1 cellular context compared by ENCODE assay signal in genomic region chr3:190615607-190616006, GRCh38.
TF ChIP-seq lines count a peak whose summit lies in the region.

No MANE protein-coding gene starts in this region.

TF ChIP-seq in HepG2, 621 proteins besides CTCF, POLR2A, EP300 and RAD21 (continued from another document):
- TF ChIP-seq SOX13 (IDR thresholded peaks at IDR 0.05), result no peak
- 0 out of 4 replicates have a peak, but pooled peaks of 1 of the 2 experiments have one; percentile 23 for TF ChIP-seq SOX13 (CRISPR knock-in tag; conservative IDR thresholded peaks at IDR 0.05 in 1 of 2, IDR thresholded peaks at IDR 0.05 in 1 of 2)
- no peak for TF ChIP-seq NFE2L1 (CRISPR knock-in tag; IDR thresholded peaks at IDR 0.05; ENCODE audit: borderline replicate concordance)
- TF ChIP-seq DR1 (CRISPR knock-in tag; IDR thresholded peaks at IDR 0.05), result no peak
- TF ChIP-seq ZBTB40 (IDR thresholded peaks at IDR 0.05), result no peak
- no peak for TF ChIP-seq ZBTB40 (CRISPR knock-in tag; IDR thresholded peaks at IDR 0.05)
- TF ChIP-seq ZIK1 (CRISPR knock-in tag; IDR thresholded peaks at IDR 0.05; ENCODE audit: borderline replicate concordance, low read depth), result no peak
- no peak for TF ChIP-seq EHMT2 (IDR thresholded peaks at IDR 0.05; ENCODE audit: borderline replicate concordance, low read depth, low read length)
- TF ChIP-seq ZNF362 (CRISPR knock-in tag; IDR thresholded peaks at IDR 0.05; ENCODE audit: borderline replicate concordance), result no peak
- TF ChIP-seq ZNF652 (CRISPR knock-in tag; IDR thresholded peaks at IDR 0.05; ENCODE audit: borderline replicate concordance, low read depth), result no peak
- TF ChIP-seq DNMT3B (CRISPR knock-in tag; conservative IDR thresholded peaks at IDR 0.05), result no peak
- TF ChIP-seq ZNF691 (CRISPR knock-in tag; IDR thresholded peaks at IDR 0.05; ENCODE audit: borderline replicate concordance, low read depth), result no peak
- no peak for TF ChIP-seq KDM3A (CRISPR knock-in tag; IDR thresholded peaks at IDR 0.05; ENCODE audit: low read depth)
- TF ChIP-seq KLF16 (CRISPR knock-in tag; IDR thresholded peaks at IDR 0.05), result no peak
- TF ChIP-seq TCF12 (IDR thresholded peaks at IDR 0.05), result no peak
- TF ChIP-seq TCF12 (CRISPR knock-in tag; IDR thresholded peaks at IDR 0.05), result no peak
- TF ChIP-seq NFIB (CRISPR knock-in tag; IDR thresholded peaks at IDR 0.05; ENCODE audit: borderline replicate concordance), result no peak
- 0 out of 2 replicates have a peak, but pooled peaks have one; percentile 22 for TF ChIP-seq ARID5B (CRISPR knock-in tag; IDR thresholded peaks at IDR 0.05)
- TF ChIP-seq BRD4 (CRISPR knock-in tag; IDR thresholded peaks at IDR 0.05), result no peak
- TF ChIP-seq BHLHE40 (IDR thresholded peaks at IDR 0.05; ENCODE audit: low read length), result 0 out of 2 replicates have a peak, but pooled peaks have one; percentile 23
- TF ChIP-seq ZMYM2 (CRISPR knock-in tag; IDR thresholded peaks at IDR 0.05), result no peak
- TF ChIP-seq ADNP (CRISPR knock-in tag; IDR thresholded peaks at IDR 0.05), result no peak
- no peak for TF ChIP-seq STAT5B (CRISPR knock-in tag; IDR thresholded peaks at IDR 0.05)
- no peak for TF ChIP-seq ZNF775 (CRISPR knock-in tag; IDR thresholded peaks at IDR 0.05; ENCODE audit: borderline replicate concordance)
- no peak for TF ChIP-seq ZNF639 (CRISPR knock-in tag; conservative IDR thresholded peaks at IDR 0.05)
- no peak for TF ChIP-seq PBX3 (CRISPR knock-in tag; IDR thresholded peaks at IDR 0.05; ENCODE audit: borderline replicate concordance)
- TF ChIP-seq ZNF280D (CRISPR knock-in tag; IDR thresholded peaks at IDR 0.05), result no peak
- no peak for TF ChIP-seq GTF2F1 (IDR thresholded peaks at IDR 0.05; ENCODE audit: low read length)
- no peak for TF ChIP-seq ZNF260 (CRISPR knock-in tag; IDR thresholded peaks at IDR 0.05; ENCODE audit: borderline replicate concordance, low read depth)
- no peak for TF ChIP-seq ZBTB3 (CRISPR knock-in tag; IDR thresholded peaks at IDR 0.05; ENCODE audit: borderline replicate concordance, low read depth)
- TF ChIP-seq ZNF800 (CRISPR knock-in tag; IDR thresholded peaks at IDR 0.05), result no peak
- TF ChIP-seq EED (CRISPR knock-in tag; IDR thresholded peaks at IDR 0.05), result no peak
- TF ChIP-seq MTA3 (CRISPR knock-in tag; IDR thresholded peaks at IDR 0.05), result no peak
- no peak for TF ChIP-seq MAF1 (CRISPR knock-in tag; IDR thresholded peaks at IDR 0.05; ENCODE audit: borderline replicate concordance)
- 0 out of 2 replicates have a peak, but pooled peaks have one; percentile 25 for TF ChIP-seq BCL6 (CRISPR knock-in tag; IDR thresholded peaks at IDR 0.05)
- no peak for TF ChIP-seq NFYB (CRISPR knock-in tag; IDR thresholded peaks at IDR 0.05)
